ENCODE assay signal across 1 cellular context in the genomic region with DNA sequence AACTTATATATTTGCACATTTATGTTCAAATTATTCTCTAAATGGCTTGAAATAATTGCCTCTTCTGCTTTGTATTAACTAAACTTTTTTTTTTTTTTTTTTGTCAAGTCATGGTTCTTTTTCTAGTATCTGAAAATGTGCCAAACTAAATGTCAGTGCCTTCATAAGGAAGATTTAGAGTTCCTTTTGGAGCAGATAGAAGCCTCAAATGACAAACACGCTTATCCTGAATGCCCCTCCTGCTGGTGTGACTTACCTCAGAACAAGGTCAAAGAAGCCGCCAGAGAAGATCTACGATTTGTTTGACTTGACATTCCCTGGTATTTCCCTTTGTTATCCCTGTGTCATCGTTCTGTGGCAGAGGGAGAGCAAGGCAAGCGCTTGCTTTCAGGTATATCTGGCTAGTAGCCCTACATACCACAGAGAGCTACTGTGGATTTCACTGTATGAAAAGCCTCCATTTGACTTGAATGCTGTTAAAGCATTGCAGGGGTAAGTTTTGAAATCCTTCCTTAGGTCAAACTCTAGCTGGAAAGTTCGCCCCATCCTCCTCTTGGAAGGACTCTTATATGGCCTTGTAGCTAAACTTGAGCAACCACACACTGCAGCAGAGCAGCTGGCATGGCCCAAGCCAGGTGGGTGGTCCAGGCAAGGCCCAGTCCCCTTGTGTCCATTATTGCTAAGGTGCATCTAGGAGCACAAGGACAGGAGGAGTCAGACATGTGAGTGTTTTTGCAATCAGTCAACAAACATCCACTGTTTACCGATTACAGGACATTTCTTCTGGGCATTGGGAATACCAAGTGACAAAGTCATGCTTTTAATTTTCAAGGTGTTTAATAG.
TF ChIP-seq lines count a peak whose summit lies in the region.

No MANE protein-coding gene starts in this region.

TF ChIP-seq in HepG2, 621 proteins besides CTCF, POLR2A, EP300 and RAD21 (continued from another document and continues in another):
- TF ChIP-seq, protein P1, sequence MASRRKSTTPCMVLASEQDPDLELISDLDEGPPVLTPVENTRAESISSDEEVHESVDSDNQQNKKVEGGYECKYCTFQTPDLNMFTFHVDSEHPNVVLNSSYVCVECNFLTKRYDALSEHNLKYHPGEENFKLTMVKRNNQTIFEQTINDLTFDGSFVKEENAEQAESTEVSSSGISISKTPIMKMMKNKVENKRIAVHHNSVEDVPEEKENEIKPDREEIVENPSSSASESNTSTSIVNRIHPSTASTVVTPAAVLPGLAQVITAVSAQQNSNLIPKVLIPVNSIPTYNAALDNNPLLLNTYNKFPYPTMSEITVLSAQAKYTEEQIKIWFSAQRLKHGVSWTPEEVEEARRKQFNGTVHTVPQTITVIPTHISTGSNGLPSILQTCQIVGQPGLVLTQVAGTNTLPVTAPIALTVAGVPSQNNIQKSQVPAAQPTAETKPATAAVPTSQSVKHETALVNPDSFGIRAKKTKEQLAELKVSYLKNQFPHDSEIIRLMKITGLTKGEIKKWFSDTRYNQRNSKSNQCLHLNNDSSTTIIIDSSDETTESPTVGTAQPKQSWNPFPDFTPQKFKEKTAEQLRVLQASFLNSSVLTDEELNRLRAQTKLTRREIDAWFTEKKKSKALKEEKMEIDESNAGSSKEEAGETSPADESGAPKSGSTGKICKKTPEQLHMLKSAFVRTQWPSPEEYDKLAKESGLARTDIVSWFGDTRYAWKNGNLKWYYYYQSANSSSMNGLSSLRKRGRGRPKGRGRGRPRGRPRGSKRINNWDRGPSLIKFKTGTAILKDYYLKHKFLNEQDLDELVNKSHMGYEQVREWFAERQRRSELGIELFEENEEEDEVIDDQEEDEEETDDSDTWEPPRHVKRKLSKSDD (CRISPR knock-in tag; IDR thresholded peaks at IDR 0.05; ENCODE audit: low read depth): peak; percentile 47; the same call in 1 of the 2 replicates
- TF ChIP-seq, protein P2, sequence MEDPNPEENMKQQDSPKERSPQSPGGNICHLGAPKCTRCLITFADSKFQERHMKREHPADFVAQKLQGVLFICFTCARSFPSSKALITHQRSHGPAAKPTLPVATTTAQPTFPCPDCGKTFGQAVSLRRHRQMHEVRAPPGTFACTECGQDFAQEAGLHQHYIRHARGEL (CRISPR knock-in tag; IDR thresholded peaks at IDR 0.05): no peak
- no peak for TF ChIP-seq ELF4 (CRISPR knock-in tag; IDR thresholded peaks at IDR 0.05; ENCODE audit: borderline replicate concordance)
- TF ChIP-seq ZNF282 (IDR thresholded peaks at IDR 0.05; ENCODE audit: partially characterized antibody): no peak
- TF ChIP-seq, protein P3, sequence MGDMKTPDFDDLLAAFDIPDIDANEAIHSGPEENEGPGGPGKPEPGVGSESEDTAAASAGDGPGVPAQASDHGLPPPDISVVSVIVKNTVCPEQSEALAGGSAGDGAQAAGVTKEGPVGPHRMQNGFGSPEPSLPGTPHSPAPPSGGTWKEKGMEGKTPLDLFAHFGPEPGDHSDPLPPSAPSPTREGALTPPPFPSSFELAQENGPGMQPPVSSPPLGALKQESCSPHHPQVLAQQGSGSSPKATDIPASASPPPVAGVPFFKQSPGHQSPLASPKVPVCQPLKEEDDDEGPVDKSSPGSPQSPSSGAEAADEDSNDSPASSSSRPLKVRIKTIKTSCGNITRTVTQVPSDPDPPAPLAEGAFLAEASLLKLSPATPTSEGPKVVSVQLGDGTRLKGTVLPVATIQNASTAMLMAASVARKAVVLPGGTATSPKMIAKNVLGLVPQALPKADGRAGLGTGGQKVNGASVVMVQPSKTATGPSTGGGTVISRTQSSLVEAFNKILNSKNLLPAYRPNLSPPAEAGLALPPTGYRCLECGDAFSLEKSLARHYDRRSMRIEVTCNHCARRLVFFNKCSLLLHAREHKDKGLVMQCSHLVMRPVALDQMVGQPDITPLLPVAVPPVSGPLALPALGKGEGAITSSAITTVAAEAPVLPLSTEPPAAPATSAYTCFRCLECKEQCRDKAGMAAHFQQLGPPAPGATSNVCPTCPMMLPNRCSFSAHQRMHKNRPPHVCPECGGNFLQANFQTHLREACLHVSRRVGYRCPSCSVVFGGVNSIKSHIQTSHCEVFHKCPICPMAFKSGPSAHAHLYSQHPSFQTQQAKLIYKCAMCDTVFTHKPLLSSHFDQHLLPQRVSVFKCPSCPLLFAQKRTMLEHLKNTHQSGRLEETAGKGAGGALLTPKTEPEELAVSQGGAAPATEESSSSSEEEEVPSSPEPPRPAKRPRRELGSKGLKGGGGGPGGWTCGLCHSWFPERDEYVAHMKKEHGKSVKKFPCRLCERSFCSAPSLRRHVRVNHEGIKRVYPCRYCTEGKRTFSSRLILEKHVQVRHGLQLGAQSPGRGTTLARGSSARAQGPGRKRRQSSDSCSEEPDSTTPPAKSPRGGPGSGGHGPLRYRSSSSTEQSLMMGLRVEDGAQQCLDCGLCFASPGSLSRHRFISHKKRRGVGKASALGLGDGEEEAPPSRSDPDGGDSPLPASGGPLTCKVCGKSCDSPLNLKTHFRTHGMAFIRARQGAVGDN (CRISPR knock-in tag; IDR thresholded peaks at IDR 0.05): peak; percentile 31; the same call in 1 of the 2 replicates
- TF ChIP-seq SRSF4 (IDR thresholded peaks at IDR 0.05; ENCODE audit: low read depth, low read length, poor library complexity, severe bottlenecking): no peak
- TF ChIP-seq SP4 (CRISPR knock-in tag; IDR thresholded peaks at IDR 0.05): no peak
- TF ChIP-seq ZSCAN25 (CRISPR knock-in tag; IDR thresholded peaks at IDR 0.05): no peak
- TF ChIP-seq FOXK1 (CRISPR knock-in tag; IDR thresholded peaks at IDR 0.05; ENCODE audit: borderline replicate concordance, low read depth): peak; percentile 10; the same call in 1 of the 2 replicates
- TF ChIP-seq ZNF547 (CRISPR knock-in tag; IDR thresholded peaks at IDR 0.05): no peak
- TF ChIP-seq ZNF343 (CRISPR knock-in tag; IDR thresholded peaks at IDR 0.05): 0 out of 2 replicates have a peak, but pooled peaks have one; percentile 48
- TF ChIP-seq, protein P4, sequence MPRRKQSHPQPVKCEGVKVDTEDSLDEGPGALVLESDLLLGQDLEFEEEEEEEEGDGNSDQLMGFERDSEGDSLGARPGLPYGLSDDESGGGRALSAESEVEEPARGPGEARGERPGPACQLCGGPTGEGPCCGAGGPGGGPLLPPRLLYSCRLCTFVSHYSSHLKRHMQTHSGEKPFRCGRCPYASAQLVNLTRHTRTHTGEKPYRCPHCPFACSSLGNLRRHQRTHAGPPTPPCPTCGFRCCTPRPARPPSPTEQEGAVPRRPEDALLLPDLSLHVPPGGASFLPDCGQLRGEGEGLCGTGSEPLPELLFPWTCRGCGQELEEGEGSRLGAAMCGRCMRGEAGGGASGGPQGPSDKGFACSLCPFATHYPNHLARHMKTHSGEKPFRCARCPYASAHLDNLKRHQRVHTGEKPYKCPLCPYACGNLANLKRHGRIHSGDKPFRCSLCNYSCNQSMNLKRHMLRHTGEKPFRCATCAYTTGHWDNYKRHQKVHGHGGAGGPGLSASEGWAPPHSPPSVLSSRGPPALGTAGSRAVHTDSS (CRISPR knock-in tag; conservative IDR thresholded peaks at IDR 0.05): no peak
- TF ChIP-seq, protein P5, sequence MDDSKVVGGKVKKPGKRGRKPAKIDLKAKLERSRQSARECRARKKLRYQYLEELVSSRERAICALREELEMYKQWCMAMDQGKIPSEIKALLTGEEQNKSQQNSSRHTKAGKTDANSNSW (CRISPR knock-in tag; IDR thresholded peaks at IDR 0.05; ENCODE audit: borderline replicate concordance): no peak
- no peak for TF ChIP-seq SSRP1 (CRISPR knock-in tag; IDR thresholded peaks at IDR 0.05)
- TF ChIP-seq ZNF891 (CRISPR knock-in tag; IDR thresholded peaks at IDR 0.05): no peak
- TF ChIP-seq, protein P6, sequence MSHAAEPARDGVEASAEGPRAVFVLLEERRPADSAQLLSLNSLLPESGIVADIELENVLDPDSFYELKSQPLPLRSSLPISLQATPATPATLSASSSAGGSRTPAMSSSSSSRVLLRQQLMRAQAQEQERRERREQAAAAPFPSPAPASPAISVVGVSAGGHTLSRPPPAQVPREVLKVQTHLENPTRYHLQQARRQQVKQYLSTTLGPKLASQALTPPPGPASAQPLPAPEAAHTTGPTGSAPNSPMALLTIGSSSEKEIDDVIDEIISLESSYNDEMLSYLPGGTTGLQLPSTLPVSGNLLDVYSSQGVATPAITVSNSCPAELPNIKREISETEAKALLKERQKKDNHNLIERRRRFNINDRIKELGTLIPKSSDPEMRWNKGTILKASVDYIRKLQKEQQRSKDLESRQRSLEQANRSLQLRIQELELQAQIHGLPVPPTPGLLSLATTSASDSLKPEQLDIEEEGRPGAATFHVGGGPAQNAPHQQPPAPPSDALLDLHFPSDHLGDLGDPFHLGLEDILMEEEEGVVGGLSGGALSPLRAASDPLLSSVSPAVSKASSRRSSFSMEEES (CRISPR knock-in tag; IDR thresholded peaks at IDR 0.05): peak; percentile 65; the same call in 1 of the 2 replicates
- no peak for TF ChIP-seq ZNF605 (CRISPR knock-in tag; IDR thresholded peaks at IDR 0.05)
- TF ChIP-seq ISL2 (CRISPR knock-in tag; IDR thresholded peaks at IDR 0.05): peak; percentile 93
- TF ChIP-seq ZNF577 (CRISPR knock-in tag; IDR thresholded peaks at IDR 0.05; ENCODE audit: borderline replicate concordance, low read depth): no peak
- TF ChIP-seq, protein P7, sequence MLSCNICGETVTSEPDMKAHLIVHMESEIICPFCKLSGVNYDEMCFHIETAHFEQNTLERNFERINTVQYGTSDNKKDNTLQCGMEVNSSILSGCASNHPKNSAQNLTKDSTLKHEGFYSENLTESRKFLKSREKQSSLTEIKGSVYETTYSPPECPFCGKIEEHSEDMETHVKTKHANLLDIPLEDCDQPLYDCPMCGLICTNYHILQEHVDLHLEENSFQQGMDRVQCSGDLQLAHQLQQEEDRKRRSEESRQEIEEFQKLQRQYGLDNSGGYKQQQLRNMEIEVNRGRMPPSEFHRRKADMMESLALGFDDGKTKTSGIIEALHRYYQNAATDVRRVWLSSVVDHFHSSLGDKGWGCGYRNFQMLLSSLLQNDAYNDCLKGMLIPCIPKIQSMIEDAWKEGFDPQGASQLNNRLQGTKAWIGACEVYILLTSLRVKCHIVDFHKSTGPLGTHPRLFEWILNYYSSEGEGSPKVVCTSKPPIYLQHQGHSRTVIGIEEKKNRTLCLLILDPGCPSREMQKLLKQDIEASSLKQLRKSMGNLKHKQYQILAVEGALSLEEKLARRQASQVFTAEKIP (CRISPR knock-in tag; IDR thresholded peaks at IDR 0.05; ENCODE audit: borderline replicate concordance): no peak
- TF ChIP-seq, protein P8, sequence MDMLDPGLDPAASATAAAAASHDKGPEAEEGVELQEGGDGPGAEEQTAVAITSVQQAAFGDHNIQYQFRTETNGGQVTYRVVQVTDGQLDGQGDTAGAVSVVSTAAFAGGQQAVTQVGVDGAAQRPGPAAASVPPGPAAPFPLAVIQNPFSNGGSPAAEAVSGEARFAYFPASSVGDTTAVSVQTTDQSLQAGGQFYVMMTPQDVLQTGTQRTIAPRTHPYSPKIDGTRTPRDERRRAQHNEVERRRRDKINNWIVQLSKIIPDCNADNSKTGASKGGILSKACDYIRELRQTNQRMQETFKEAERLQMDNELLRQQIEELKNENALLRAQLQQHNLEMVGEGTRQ (IDR thresholded peaks at IDR 0.05; ENCODE audit: low read depth, low read length): no peak
- TF ChIP-seq, protein P8 (CRISPR knock-in tag; IDR thresholded peaks at IDR 0.05; ENCODE audit: borderline replicate concordance): no peak
- TF ChIP-seq PHF21A (CRISPR knock-in tag; IDR thresholded peaks at IDR 0.05): peak; percentile 69
- TF ChIP-seq PAX8 (CRISPR knock-in tag; IDR thresholded peaks at IDR 0.05; ENCODE audit: borderline replicate concordance): no peak
- TF ChIP-seq ETV5 (CRISPR knock-in tag; IDR thresholded peaks at IDR 0.05; ENCODE audit: borderline replicate concordance): peak; percentile 70; the same call in 1 of the 2 replicates
- peak; percentile 55; the same call in 1 of the 2 replicates for TF ChIP-seq ZBTB7A (CRISPR knock-in tag; IDR thresholded peaks at IDR 0.05)
- TF ChIP-seq AGO1 (IDR thresholded peaks at IDR 0.05; ENCODE audit: low read depth, low read length, poor library complexity, severe bottlenecking): no peak
- TF ChIP-seq NBN (conservative IDR thresholded peaks at IDR 0.05): no peak
- TF ChIP-seq, protein P9, sequence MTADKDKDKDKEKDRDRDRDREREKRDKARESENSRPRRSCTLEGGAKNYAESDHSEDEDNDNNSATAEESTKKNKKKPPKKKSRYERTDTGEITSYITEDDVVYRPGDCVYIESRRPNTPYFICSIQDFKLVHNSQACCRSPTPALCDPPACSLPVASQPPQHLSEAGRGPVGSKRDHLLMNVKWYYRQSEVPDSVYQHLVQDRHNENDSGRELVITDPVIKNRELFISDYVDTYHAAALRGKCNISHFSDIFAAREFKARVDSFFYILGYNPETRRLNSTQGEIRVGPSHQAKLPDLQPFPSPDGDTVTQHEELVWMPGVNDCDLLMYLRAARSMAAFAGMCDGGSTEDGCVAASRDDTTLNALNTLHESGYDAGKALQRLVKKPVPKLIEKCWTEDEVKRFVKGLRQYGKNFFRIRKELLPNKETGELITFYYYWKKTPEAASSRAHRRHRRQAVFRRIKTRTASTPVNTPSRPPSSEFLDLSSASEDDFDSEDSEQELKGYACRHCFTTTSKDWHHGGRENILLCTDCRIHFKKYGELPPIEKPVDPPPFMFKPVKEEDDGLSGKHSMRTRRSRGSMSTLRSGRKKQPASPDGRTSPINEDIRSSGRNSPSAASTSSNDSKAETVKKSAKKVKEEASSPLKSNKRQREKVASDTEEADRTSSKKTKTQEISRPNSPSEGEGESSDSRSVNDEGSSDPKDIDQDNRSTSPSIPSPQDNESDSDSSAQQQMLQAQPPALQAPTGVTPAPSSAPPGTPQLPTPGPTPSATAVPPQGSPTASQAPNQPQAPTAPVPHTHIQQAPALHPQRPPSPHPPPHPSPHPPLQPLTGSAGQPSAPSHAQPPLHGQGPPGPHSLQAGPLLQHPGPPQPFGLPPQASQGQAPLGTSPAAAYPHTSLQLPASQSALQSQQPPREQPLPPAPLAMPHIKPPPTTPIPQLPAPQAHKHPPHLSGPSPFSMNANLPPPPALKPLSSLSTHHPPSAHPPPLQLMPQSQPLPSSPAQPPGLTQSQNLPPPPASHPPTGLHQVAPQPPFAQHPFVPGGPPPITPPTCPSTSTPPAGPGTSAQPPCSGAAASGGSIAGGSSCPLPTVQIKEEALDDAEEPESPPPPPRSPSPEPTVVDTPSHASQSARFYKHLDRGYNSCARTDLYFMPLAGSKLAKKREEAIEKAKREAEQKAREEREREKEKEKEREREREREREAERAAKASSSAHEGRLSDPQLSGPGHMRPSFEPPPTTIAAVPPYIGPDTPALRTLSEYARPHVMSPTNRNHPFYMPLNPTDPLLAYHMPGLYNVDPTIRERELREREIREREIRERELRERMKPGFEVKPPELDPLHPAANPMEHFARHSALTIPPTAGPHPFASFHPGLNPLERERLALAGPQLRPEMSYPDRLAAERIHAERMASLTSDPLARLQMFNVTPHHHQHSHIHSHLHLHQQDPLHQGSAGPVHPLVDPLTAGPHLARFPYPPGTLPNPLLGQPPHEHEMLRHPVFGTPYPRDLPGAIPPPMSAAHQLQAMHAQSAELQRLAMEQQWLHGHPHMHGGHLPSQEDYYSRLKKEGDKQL (CRISPR knock-in tag; IDR thresholded peaks at IDR 0.05; ENCODE audit: low read depth): peak; percentile 56; the same call in 1 of the 2 replicates
- peak; percentile 21; the same call in 1 of the 2 replicates for TF ChIP-seq RFX3 (CRISPR knock-in tag; IDR thresholded peaks at IDR 0.05)
- no peak for TF ChIP-seq GZF1 (CRISPR knock-in tag; IDR thresholded peaks at IDR 0.05)
- peak; percentile 60 for TF ChIP-seq MAFF (IDR thresholded peaks at IDR 0.05; ENCODE audit: low read depth, low read length)
